In genomic region chr2:23940976-23941605, GRCh38 we compare ENCODE assay signal across 8 cellular contexts. TPM values are rescaled to one million over a fixed set of nuclear protein-coding genes. Genes with fewer than 3 reads are reported as not detected.
DNase-seq lines count a peak whose midpoint lies in the region; ATAC-seq lines count a peak whose summit lies in the region.

No MANE protein-coding gene starts in this region.

- H3K27ac ChIP-seq in BLaER1 (peak overlapping the region; percentile 93), HUES48 (ENCODE audit: low read depth, low read length) (peak overlapping the region; percentile 94)

- H3K9me3 ChIP-seq in BLaER1 (no peaks in the 10 kb centered on the region), HUES48 (ENCODE audit: control insufficient read depth, insufficient read depth, low read length) (no peaks in the 10 kb centered on the region)

- H3K9ac ChIP-seq in BLaER1 (peak overlapping the region; percentile 96), HUES48 (ENCODE audit: low read depth, low read length) (peak overlapping the region; percentile 77)

- peaks cover 16% of the 10 kb centered on the region for H3K36me3 ChIP-seq in BLaER1
- H3K36me3 ChIP-seq in HUES48 (ENCODE audit: control insufficient read depth, insufficient read depth, low read length): no peaks in the 10 kb centered on the region

- peak overlapping the region; percentile 85 for H3K4me2 ChIP-seq in BLaER1

- H3K27ac Mint-ChIP-seq in activated T-helper 17 cell treated with anti-CD3 and anti-CD28 coated beads, Interleukin-2, amount 50 U/mL, for 72 hours: peak overlapping the region; percentile 74

- peaks cover 13% of the 10 kb centered on the region for H3K36me3 Mint-ChIP-seq in activated T-helper 17 cell treated with anti-CD3 and anti-CD28 coated beads, Interleukin-2, amount 50 U/mL, for 72 hours (ENCODE audit: low read depth)

- no peak for DNase-seq in left ventricle myocardium superior
- peak; percentile 23 for DNase-seq in renal cortical epithelial cell (ENCODE audit: low read depth)

- H3K4me3 ChIP-seq in BLaER1: peak overlapping the region; percentile 91
- peak overlapping the region; percentile 86 for H3K4me3 ChIP-seq in HUES48 (ENCODE audit: low read depth, low read length)

- intact Hi-C loops in left ventricle myocardium superior (cut with micrococcal nuclease): no loop called here

- H4K20me1 ChIP-seq in BLaER1: peaks cover 51% of the 10 kb centered on the region

- H3K27me3 Mint-ChIP-seq in activated T-helper 17 cell treated with anti-CD3 and anti-CD28 coated beads, Interleukin-2, amount 50 U/mL, for 72 hours: peaks cover 5% of the 10 kb centered on the region

- peak overlapping the region; percentile 86 for H3K4me3 Mint-ChIP-seq in activated T-helper 17 cell treated with anti-CD3 and anti-CD28 coated beads, Interleukin-2, amount 50 U/mL, for 72 hours

- ATAC-seq in activated T-helper 17 cell treated with anti-CD3 and anti-CD28 coated beads, Interleukin-2, amount 50 U/mL, for 72 hours (replicated peaks): no peak
- ATAC-seq in left ventricle myocardium superior: peak; percentile 25
- no peak for ATAC-seq in GM21381 (IDR thresholded peaks at IDR 0.05; ENCODE audit: unreplicated experiment)
- no peak for ATAC-seq in GM18861 (IDR thresholded peaks at IDR 0.05; ENCODE audit: unreplicated experiment)
- no peak for ATAC-seq in HG03025 (IDR thresholded peaks at IDR 0.05; ENCODE audit: low FRiP score, unreplicated experiment)

- no peaks in the 10 kb centered on the region for H3K27me3 ChIP-seq in BLaER1
- no peaks in the 10 kb centered on the region for H3K27me3 ChIP-seq in HUES48 (ENCODE audit: control insufficient read depth, insufficient read depth, low read length)

- H3K9me3 Mint-ChIP-seq in activated T-helper 17 cell treated with anti-CD3 and anti-CD28 coated beads, Interleukin-2, amount 50 U/mL, for 72 hours: no peaks in the 10 kb centered on the region

- peaks cover 32% of the 10 kb centered on the region for H3K4me1 ChIP-seq in BLaER1
- peaks cover 12% of the 10 kb centered on the region; the same call in 1 of the 2 replicates for H3K4me1 ChIP-seq in HUES48 (ENCODE audit: control insufficient read depth, insufficient read depth, low read length)

- H3K4me1 Mint-ChIP-seq in activated T-helper 17 cell treated with anti-CD3 and anti-CD28 coated beads, Interleukin-2, amount 50 U/mL, for 72 hours: peaks cover 22% of the 10 kb centered on the region

RNA-seq across cellular contexts. Expression of gene UBXN2A, which starts 0.8 kb away (rescaled TPM):
- total RNA-seq in activated T-helper 17 cell treated with anti-CD3 and anti-CD28 coated beads, Interleukin-2, amount 50 U/mL, for 72 hours: 10 to 100 TPM in 1 of 2 donors, 1 to 10 TPM in 1; 9.7 to 12.2 TPM
- total RNA-seq in left ventricle myocardium superior (20.5 TPM), renal cortical epithelial cell (14.1 and 20.7 TPM in 2 replicates)

RNA-seq across cellular contexts. Expression of gene ATAD2B, which starts 14.2 kb away (rescaled TPM):
- 10 to 100 TPM; 11.6 to 12.4 TPM for total RNA-seq in activated T-helper 17 cell treated with anti-CD3 and anti-CD28 coated beads, Interleukin-2, amount 50 U/mL, for 72 hours
- total RNA-seq in left ventricle myocardium superior (6.9 TPM), renal cortical epithelial cell (6.4 and 16.8 TPM in 2 replicates)
